2 cellular contexts compared by ENCODE assay signal in genomic region chr13:49213997-49214916, GRCh38.
TF ChIP-seq lines count a peak whose summit lies in the region.

No MANE protein-coding gene starts in this region.

TF ChIP-seq in HEK293, 187 proteins besides CTCF, POLR2A, EP300 and RAD21 (continues in another document):
- TF ChIP-seq ZNF555 (tag by site-specific recombination; conservative IDR thresholded peaks at IDR 0.05): no peak
- TF ChIP-seq ZNF558 (tag by site-specific recombination; IDR thresholded peaks at IDR 0.05): no peak
- peak; percentile 31; the same call in 1 of the 2 replicates for TF ChIP-seq ZFHX2 (tag by site-specific recombination; conservative IDR thresholded peaks at IDR 0.05)
- TF ChIP-seq ZNF626 (tag by site-specific recombination; IDR thresholded peaks at IDR 0.05): no peak
- TF ChIP-seq RBAK (tag by site-specific recombination; IDR thresholded peaks at IDR 0.05): no peak
- TF ChIP-seq PRDM6 (tag by site-specific recombination; IDR thresholded peaks at IDR 0.05): no peak
- TF ChIP-seq ZBTB8A (tag by site-specific recombination; IDR thresholded peaks at IDR 0.05): no peak
- no peak for TF ChIP-seq PRDM4 (tag by site-specific recombination; IDR thresholded peaks at IDR 0.05)
- no peak for TF ChIP-seq ZNF639 (tag by site-specific recombination; IDR thresholded peaks at IDR 0.05)
- TF ChIP-seq ZNF121 (tag by site-specific recombination; IDR thresholded peaks at IDR 0.05): no peak
- no peak for TF ChIP-seq ZNF473 (tag by site-specific recombination; IDR thresholded peaks at IDR 0.05)
- TF ChIP-seq ZNF624 (tag by site-specific recombination; IDR thresholded peaks at IDR 0.05): no peak
- peak; percentile 38 for TF ChIP-seq EGR2 (tag by site-specific recombination; IDR thresholded peaks at IDR 0.05; ENCODE audit: low read depth)
- no peak for TF ChIP-seq YY1 (tag by site-specific recombination; IDR thresholded peaks at IDR 0.05)
- no peak for TF ChIP-seq MYNN (tag by site-specific recombination; IDR thresholded peaks at IDR 0.05; ENCODE audit: borderline replicate concordance)
- TF ChIP-seq YY2 (tag by site-specific recombination; IDR thresholded peaks at IDR 0.05): no peak
- no peak for TF ChIP-seq ZNF654 (tag by site-specific recombination; IDR thresholded peaks at IDR 0.05; ENCODE audit: low read depth)
- TF ChIP-seq ZNF18 (tag by site-specific recombination; IDR thresholded peaks at IDR 0.05): no peak
- TF ChIP-seq ZSCAN18 (tag by site-specific recombination; IDR thresholded peaks at IDR 0.05): no peak
- TF ChIP-seq ZBTB6 (tag by site-specific recombination; IDR thresholded peaks at IDR 0.05): no peak
- no peak for TF ChIP-seq ZNF610 (tag by site-specific recombination; IDR thresholded peaks at IDR 0.05; ENCODE audit: borderline replicate concordance)
- no peak for TF ChIP-seq ZNF37A (tag by site-specific recombination; IDR thresholded peaks at IDR 0.05)

TF ChIP-seq in HepG2, 621 proteins besides CTCF, POLR2A, EP300 and RAD21:
- TF ChIP-seq ZFP1 (CRISPR knock-in tag; IDR thresholded peaks at IDR 0.05) (no peak), ZFY (CRISPR knock-in tag; IDR thresholded peaks at IDR 0.05) (no peak), ZSCAN12 (CRISPR knock-in tag; IDR thresholded peaks at IDR 0.05) (no peak), MZF1 (CRISPR knock-in tag; IDR thresholded peaks at IDR 0.05; ENCODE audit: borderline replicate concordance) (no peak), ZNF44 (CRISPR knock-in tag; IDR thresholded peaks at IDR 0.05) (peak; percentile 28; the same call in 1 of the 2 replicates), ZBTB1 (CRISPR knock-in tag; IDR thresholded peaks at IDR 0.05; ENCODE audit: borderline replicate concordance) (no peak), CEBPG (CRISPR knock-in tag; IDR thresholded peaks at IDR 0.05) (no peak), ZNF749 (CRISPR knock-in tag; IDR thresholded peaks at IDR 0.05; ENCODE audit: borderline replicate concordance) (no peak), HIC2 (CRISPR knock-in tag; IDR thresholded peaks at IDR 0.05; ENCODE audit: low read depth) (no peak), ZBTB2 (CRISPR knock-in tag; IDR thresholded peaks at IDR 0.05; ENCODE audit: low read depth) (no peak), ZFP91 (CRISPR knock-in tag; IDR thresholded peaks at IDR 0.05; ENCODE audit: borderline replicate concordance) (no peak), THAP7 (CRISPR knock-in tag; IDR thresholded peaks at IDR 0.05) (no peak), ADNP (CRISPR knock-in tag; IDR thresholded peaks at IDR 0.05) (no peak), NPAS2 (CRISPR knock-in tag; IDR thresholded peaks at IDR 0.05; ENCODE audit: borderline replicate concordance) (no peak), JDP2 (CRISPR knock-in tag; IDR thresholded peaks at IDR 0.05; ENCODE audit: borderline replicate concordance) (no peak), SYNCRIP (IDR thresholded peaks at IDR 0.05; ENCODE audit: insufficient read depth, low read depth, low read length) (no peak), IRF1 (CRISPR knock-in tag; IDR thresholded peaks at IDR 0.05; ENCODE audit: low read depth) (no peak), CREB1 (IDR thresholded peaks at IDR 0.05) (no peak), CREB1 (CRISPR knock-in tag; IDR thresholded peaks at IDR 0.05) (0 out of 2 replicates have a peak, but pooled peaks have one; percentile 25), NCOA5 (CRISPR knock-in tag; IDR thresholded peaks at IDR 0.05) (no peak), PHF5A (CRISPR knock-in tag; IDR thresholded peaks at IDR 0.05; ENCODE audit: low read depth, unreplicated experiment) (no peak), STAT6 (CRISPR knock-in tag; IDR thresholded peaks at IDR 0.05; ENCODE audit: borderline replicate concordance) (no peak), ZNF431 (CRISPR knock-in tag; IDR thresholded peaks at IDR 0.05; ENCODE audit: borderline replicate concordance, low read depth) (no peak), SRSF1 (optimal IDR thresholded peaks at IDR 0.05; ENCODE audit: low read depth, low read length) (no peak), PPARG (CRISPR knock-in tag; conservative IDR thresholded peaks at IDR 0.05) (no peak), DMAP1 (CRISPR knock-in tag; IDR thresholded peaks at IDR 0.05) (0 out of 2 replicates have a peak, but pooled peaks have one; percentile 44), ZNF281 (CRISPR knock-in tag; IDR thresholded peaks at IDR 0.05; ENCODE audit: borderline replicate concordance) (0 out of 2 replicates have a peak, but pooled peaks have one; percentile 6), KDM5B (CRISPR knock-in tag; IDR thresholded peaks at IDR 0.05; ENCODE audit: borderline replicate concordance) (no peak), ZNF441 (CRISPR knock-in tag; IDR thresholded peaks at IDR 0.05; ENCODE audit: borderline replicate concordance) (no peak), PHF21A (CRISPR knock-in tag; IDR thresholded peaks at IDR 0.05) (no peak), FOXC1 (CRISPR knock-in tag; IDR thresholded peaks at IDR 0.05; ENCODE audit: borderline replicate concordance) (no peak), CHD4 (IDR thresholded peaks at IDR 0.05; ENCODE audit: borderline replicate concordance, low read length) (no peak), ZNF331 (CRISPR knock-in tag; IDR thresholded peaks at IDR 0.05) (no peak), NKX3-1 (CRISPR knock-in tag; IDR thresholded peaks at IDR 0.05) (no peak), CREB3 (CRISPR knock-in tag; IDR thresholded peaks at IDR 0.05) (no peak), DNMT1 (CRISPR knock-in tag; IDR thresholded peaks at IDR 0.05) (no peak), ZNF597 (CRISPR knock-in tag; IDR thresholded peaks at IDR 0.05) (no peak), ATF7-NPFF (CRISPR knock-in tag; IDR thresholded peaks at IDR 0.05; ENCODE audit: low read depth) (0 out of 2 replicates have a peak, but pooled peaks have one; percentile 21), ZNF670 (CRISPR knock-in tag; IDR thresholded peaks at IDR 0.05; ENCODE audit: borderline replicate concordance) (peak; percentile 63; the same call in 1 of the 2 replicates)
